Comparison of ENCODE assay signal across 10 cellular contexts in the genomic region with DNA sequence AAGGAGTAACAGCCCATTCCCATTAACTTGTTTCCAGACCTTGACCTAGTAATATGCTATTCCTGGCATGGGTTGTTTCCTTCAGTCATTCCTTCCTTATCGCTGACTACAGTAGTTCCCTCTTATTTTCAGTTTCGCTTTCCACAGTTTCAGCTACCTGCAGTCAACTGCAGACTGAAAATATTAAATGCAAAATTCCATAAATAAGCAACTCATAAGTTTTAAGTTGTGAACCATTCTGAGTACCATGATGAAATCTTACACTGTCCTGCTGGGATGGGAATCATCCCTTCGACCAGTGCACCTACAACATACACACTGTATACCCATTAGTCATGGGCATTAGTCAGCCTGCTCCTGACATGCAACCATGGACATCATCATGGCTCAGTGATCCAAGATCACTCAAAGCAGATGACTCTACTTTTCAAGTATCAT.
DNase-seq lines count a peak whose midpoint lies in the region; ATAC-seq and TF ChIP-seq lines count a peak whose summit lies in the region.
"Had no signal": no experiment of that assay in that cellular context is flagged by ENCODE, and none has a peak within 500 bp of the region (broad histone marks: within the 10 kb centered on the region; RNA-seq: fewer than 3 reads in every experiment).

No MANE protein-coding gene starts in this region.

- H3K79me2 ChIP-seq in hepatocyte = no peaks in the 10 kb centered on the region

- peak overlapping the region; percentile 16 for H3K27ac ChIP-seq in CD4-positive, alpha-beta memory T cell (ENCODE audit: low read depth, low read length)
- no peak overlapping the region for H3K27ac ChIP-seq in hepatocyte

- no peaks in the 10 kb centered on the region for H3K4me1 ChIP-seq in CD4-positive, alpha-beta memory T cell (ENCODE audit: insufficient read depth, low read length)
- H3K4me1 ChIP-seq in HAP-1 (no peaks in the 10 kb centered on the region), hepatocyte (ENCODE audit: insufficient read depth) (no peaks in the 10 kb centered on the region)

- H3K9me3 ChIP-seq in CD4-positive, alpha-beta memory T cell (ENCODE audit: control insufficient read depth in 1 of 2, low read length in 2 of 2) = no peaks in the 10 kb centered on the region
- H3K9me3 ChIP-seq in HAP-1 (no peaks in the 10 kb centered on the region), hepatocyte (ENCODE audit: low read depth) (no peaks in the 10 kb centered on the region)

- peak overlapping the region; percentile 20 to 35 for H3K4me3 ChIP-seq in CD4-positive, alpha-beta memory T cell (ENCODE audit: low read length in 2 of 2)
- H3K4me3 ChIP-seq in HAP-1 (no peak overlapping the region), hepatocyte (no peak overlapping the region)

- CTCF ChIA-PET in CD4-positive, alpha-beta memory T cell (lab: Charles Lee; ENCODE audit: partially characterized antibody) = interaction anchor here (1.3 kb wide), 1 partner anchor 10 kb away, joined by 3 read pairs; no protein-coding TSS in a partner anchor

- peak in 4 of 5 donors; percentile 2 to 16 (median 10) for DNase-seq in CD4-positive, alpha-beta memory T cell
- DNase-seq in LoVo (ENCODE audit: low spot score) (peak; percentile 48), astrocyte of the hippocampus (ENCODE audit: low read depth, low spot score) (peak; percentile 12), myocyte (ENCODE audit: low read depth) (peak; percentile 4), HAP-1 (ENCODE audit: low spot score in 2 of 2) (no peak), hepatocyte (ENCODE audit: low spot score) (no peak)
- no peak for DNase-seq in effector CD4-positive, alpha-beta T cell
- DNase-seq: NCI-H1436 treated with DMSO at 0.1 percent for 48 hours; stimulated activated CD8-positive, alpha-beta memory T cell treated with anti-CD3 and anti-CD28 coated beads, Interleukin-4, amount 100 ng/mL, for 48 hours had no signal

- no peak overlapping the region for H3K4me2 ChIP-seq in hepatocyte

- in situ Hi-C loops in HAP-1 (cut with MboI; ENCODE audit: low sequenced_read_pairs) = no loop called here

- peak overlapping the region; percentile 74 to 91 (median 79) for H3K4me3 Mint-ChIP-seq in CD4-positive, alpha-beta memory T cell

- WGBS in hepatocyte (ENCODE audit: low lambda C conversion rate, missing lambda C conversion rate) = 94% methylated on average over 3 of the region's 3 CpGs

- H3K36me3 ChIP-seq in CD4-positive, alpha-beta memory T cell (ENCODE audit: insufficient read depth, low read length) = no peaks in the 10 kb centered on the region
- no peaks in the 10 kb centered on the region for H3K36me3 ChIP-seq in HAP-1 (replicated peaks)
- H3K36me3 ChIP-seq in hepatocyte (replicated peaks; ENCODE audit: insufficient read depth, low read depth) = no peaks in the 10 kb centered on the region

- H3K36me3 Mint-ChIP-seq in CD4-positive, alpha-beta memory T cell = peaks cover 8 to 22% of the 10 kb centered on the region in 2 donors

- no peak for TF ChIP-seq CTCF in hepatocyte (IDR thresholded peaks at IDR 0.05; ENCODE audit: poor library complexity)

- peak overlapping the region in 6 of 7 donors; percentile 25 to 85 (median 69) for H3K27ac Mint-ChIP-seq in CD4-positive, alpha-beta memory T cell

- H2AFZ ChIP-seq in hepatocyte = no peak overlapping the region

- H4K20me1 ChIP-seq in hepatocyte (ENCODE audit: insufficient read depth, poor library complexity, severe bottlenecking) = no peaks in the 10 kb centered on the region

- intact Hi-C loops in CD4-positive, alpha-beta memory T cell (cut with micrococcal nuclease) = no loop called here

- H3K9me2 ChIP-seq in hepatocyte (replicated peaks; ENCODE audit: insufficient read depth) = no peaks in the 10 kb centered on the region

- no peaks in the 10 kb centered on the region for H3K27me3 ChIP-seq in CD4-positive, alpha-beta memory T cell (ENCODE audit: insufficient read depth, low read length)
- no peaks in the 10 kb centered on the region; the same call in 1 of the 2 replicates for H3K27me3 ChIP-seq in HAP-1 (ENCODE audit: low read depth)
- no peaks in the 10 kb centered on the region for H3K27me3 ChIP-seq in hepatocyte

- no peaks in the 10 kb centered on the region for H3K27me3 Mint-ChIP-seq in CD4-positive, alpha-beta memory T cell

- no peak for ATAC-seq in HG03432 (IDR thresholded peaks at IDR 0.05; ENCODE audit: unreplicated experiment)

- POLR2A ChIA-PET in CD4-positive, alpha-beta memory T cell (lab: Charles Lee; ENCODE audit: partially characterized antibody) = no interaction called here

- peaks cover 0 to 6% (median 0%) of the 10 kb centered on the region in 8 donors for H3K9me3 Mint-ChIP-seq in CD4-positive, alpha-beta memory T cell

- peaks cover 7 to 12% (median 9%) of the 10 kb centered on the region in 4 donors for H3K4me1 Mint-ChIP-seq in CD4-positive, alpha-beta memory T cell

Comparison
In these comparisons a context has a peak if more than half of its experiments do, and no peak if none do; other contexts are left out.
1. DNase-seq: peak in CD4-positive, alpha-beta memory T cell (4 of 5), LoVo (single experiment), astrocyte of the hippocampus (single experiment) and myocyte (single experiment); none in effector CD4-positive, alpha-beta T cell (single experiment), HAP-1 (0 of 2) and hepatocyte (single experiment).
2. H3K4me3 ChIP-seq: peak in CD4-positive, alpha-beta memory T cell (2 of 2); none in HAP-1 (single experiment) and hepatocyte (single experiment).